In genomic region chr6:11920566-11920965, GRCh38 we compare ENCODE assay signal across 19 cellular contexts.
DNase-seq lines count a peak whose midpoint lies in the region; ATAC-seq and TF ChIP-seq lines count a peak whose summit lies in the region.
"Had no signal": no experiment of that assay in that cellular context is flagged by ENCODE, and none has a peak within 500 bp of the region (broad histone marks: within the 10 kb centered on the region; RNA-seq: fewer than 3 reads in every experiment).

No MANE protein-coding gene starts in this region.

- no peak overlapping the region for H3K4me2 ChIP-seq in osteoblast (ENCODE audit: insufficient read depth, low read length)

- H3K4me3 Mint-ChIP-seq in T-cell = no peak overlapping the region
- H3K4me3 Mint-ChIP-seq: activated T-helper 17 cell treated with anti-CD3 and anti-CD28 coated beads, Interleukin-2, amount 50 U/mL, for 72 hours; CD4-positive, alpha-beta memory T cell; naive B cell; stimulated activated memory B cell treated with anti-CD40 and anti-IgM and Interleukin-4, amounts not matched to agents 10 μg/mL and 1 μg/mL and 100 μg/mL, for 72 hours; T-helper 2 cell treated with Interferon-gamma antibody and Interleukin-4, amounts not matched to agents 5 μg/mL and 100 μg/mL, for 36 hours had no signal

- WGBS in esophagus squamous epithelium, 2 donors = 90 to 95% methylated on average over 3 of the region's 3 CpGs
- 95 to 96% (median 96%) methylated on average over 3 of the region's 3 CpGs for WGBS in psoas muscle, 3 donors

- no peaks in the 10 kb centered on the region for H3K27me3 Mint-ChIP-seq in T-cell
- H3K27me3 Mint-ChIP-seq: activated T-helper 17 cell treated with anti-CD3 and anti-CD28 coated beads, Interleukin-2, amount 50 U/mL, for 72 hours; stimulated activated memory B cell treated with anti-CD40 and anti-IgM and Interleukin-4, amounts not matched to agents 10 μg/mL and 1 μg/mL and 100 μg/mL, for 72 hours had no signal

- H3K9me3 Mint-ChIP-seq in T-cell = no peaks in the 10 kb centered on the region
- H3K9me3 Mint-ChIP-seq: activated T-helper 17 cell treated with anti-CD3 and anti-CD28 coated beads, Interleukin-2, amount 50 U/mL, for 72 hours; CD4-positive, alpha-beta memory T cell; naive B cell; stimulated activated memory B cell treated with anti-CD40 and anti-IgM and Interleukin-4, amounts not matched to agents 10 μg/mL and 1 μg/mL and 100 μg/mL, for 72 hours; T-helper 2 cell treated with Interferon-gamma antibody and Interleukin-4, amounts not matched to agents 5 μg/mL and 100 μg/mL, for 36 hours had no signal

- H3K9me3 ChIP-seq in AG04450 (ENCODE audit: control insufficient read depth, insufficient read depth, low read length) (no peaks in the 10 kb centered on the region), esophagus squamous epithelium (no peaks in the 10 kb centered on the region), osteoblast (ENCODE audit: low read depth, low read length) (no peaks in the 10 kb centered on the region), psoas muscle (no peaks in the 10 kb centered on the region)
- H3K9me3 ChIP-seq: adrenal gland had no signal

- H3K27me3 ChIP-seq in AG04450 (ENCODE audit: control insufficient read depth, insufficient read depth, low read length) = no peaks in the 10 kb centered on the region
- H3K27me3 ChIP-seq in esophagus squamous epithelium = no peaks in the 10 kb centered on the region
- no peaks in the 10 kb centered on the region for H3K27me3 ChIP-seq in osteoblast (ENCODE audit: insufficient read depth, low read length)
- H3K27me3 ChIP-seq in psoas muscle (ENCODE audit: insufficient read depth in 3 of 3, low read length in 2 of 3) = no peaks in the 10 kb centered on the region
- H3K27me3 ChIP-seq: adrenal gland had no signal

- ATAC-seq in T-cell (replicated peaks in 1 of 4) (no peak), psoas muscle (no peak)
- ATAC-seq: activated CD4-positive, CD25-positive, alpha-beta regulatory T cell treated with anti-CD3 and anti-CD28 coated beads, Interleukin-2, amount 50 U/mL, for 24 hours; activated T-helper 17 cell treated with anti-CD3 and anti-CD28 coated beads, Interleukin-2, amount 50 U/mL, for 72 hours; stimulated activated memory B cell treated with anti-CD40 and anti-IgM and Interleukin-4, amounts not matched to agents 10 μg/mL and 1 μg/mL and 100 μg/mL, for 72 hours had no signal

- H3K36me3 Mint-ChIP-seq in T-cell = no peaks in the 10 kb centered on the region
- H3K36me3 Mint-ChIP-seq: CD4-positive, alpha-beta memory T cell; naive B cell; stimulated activated memory B cell treated with anti-CD40 and anti-IgM and Interleukin-4, amounts not matched to agents 10 μg/mL and 1 μg/mL and 100 μg/mL, for 72 hours had no signal

- CTCF ChIA-PET in AG04450 (lab: Charles Lee) = interaction anchor here (0.7 to 1.8 kb wide), 2 partner anchors 11 to 370 kb away, joined by 3 to 4 read pairs; partner anchors contain the start of gene EDN1
- CTCF ChIA-PET in RWPE1 (lab: Yijun Ruan, JAX) = no interaction called here
- CTCF ChIA-PET in T-cell (lab: Charles Lee) = no interaction called here

- TF ChIP-seq CTCF in AG04450 (IDR thresholded peaks at IDR 0.05; ENCODE audit: low read depth, low read length) = no peak
- TF ChIP-seq CTCF in RWPE1 (conservative IDR thresholded peaks at IDR 0.05; ENCODE audit: low read depth) = no peak
- no peak for TF ChIP-seq CTCF in esophagus squamous epithelium (IDR thresholded peaks at IDR 0.05)
- no peak for TF ChIP-seq CTCF in osteoblast (IDR thresholded peaks at IDR 0.05; ENCODE audit: extremely low read depth, low read depth, low read length)
- TF ChIP-seq CTCF in psoas muscle (IDR thresholded peaks at IDR 0.05) = no peak

- no peaks in the 10 kb centered on the region for H4K20me1 ChIP-seq in osteoblast (ENCODE audit: insufficient read depth, low read length)

- no peaks in the 10 kb centered on the region for H3K79me2 ChIP-seq in osteoblast (ENCODE audit: insufficient read depth, low read length)

- H3K27ac Mint-ChIP-seq in T-cell = no peak overlapping the region
- H3K27ac Mint-ChIP-seq: activated T-helper 17 cell treated with anti-CD3 and anti-CD28 coated beads, Interleukin-2, amount 50 U/mL, for 72 hours; CD4-positive, alpha-beta memory T cell; stimulated activated memory B cell treated with anti-CD40 and anti-IgM and Interleukin-4, amounts not matched to agents 10 μg/mL and 1 μg/mL and 100 μg/mL, for 72 hours; T-helper 2 cell treated with Interferon-gamma antibody and Interleukin-4, amounts not matched to agents 5 μg/mL and 100 μg/mL, for 36 hours had no signal

- peak overlapping the region; percentile 59 for H3K27ac ChIP-seq in AG04450 (ENCODE audit: low read depth, low read length)
- H3K27ac ChIP-seq in RWPE1 = peak overlapping the region; percentile 78
- peak overlapping the region; percentile 33 to 65 (median 51) for H3K27ac ChIP-seq in esophagus squamous epithelium
- H3K27ac ChIP-seq in osteoblast (ENCODE audit: low read depth, low read length) = peak overlapping the region; percentile 82
- no peak overlapping the region for H3K27ac ChIP-seq in psoas muscle

- H2AFZ ChIP-seq in osteoblast (ENCODE audit: low read length) = no peak overlapping the region

- DNase-seq in AG04450 (ENCODE audit: low read depth, low spot score) (no peak), RWPE1 (ENCODE audit: low spot score) (no peak), esophagus squamous epithelium (lab: John Stamatoyannopoulos, UW) (no peak), osteoblast (ENCODE audit: insufficient read length, low spot score, missing footprints) (no peak), medulla oblongata (ENCODE audit: extremely low spot score) (no peak), T-cell (no peak), psoas muscle (no peak), NCI-H345 treated with DMSO at 0.1 percent for 48 hours (lab: John Stamatoyannopoulos, UW; ENCODE audit: unreplicated experiment) (no peak)
- DNase-seq: CD4-positive, alpha-beta memory T cell; cerebellar nuclear complex; naive B cell; NCI-H187 treated with DMSO at 0.1 percent for 48 hours; NCI-H345; NK-92 treated with Interleukin-12 subunit alpha and Interleukin-12 subunit beta, amount 100 ng/mL, for 24 hours had no signal

- H3K36me3 ChIP-seq in esophagus squamous epithelium (no peaks in the 10 kb centered on the region), osteoblast (ENCODE audit: insufficient read depth, low read length) (no peaks in the 10 kb centered on the region), psoas muscle (ENCODE audit: insufficient read depth in 1 of 2, low read depth in 1 of 2) (no peaks in the 10 kb centered on the region)
- H3K36me3 ChIP-seq: adrenal gland had no signal

- POLR2A ChIA-PET in AG04450 (lab: Yijun Ruan, JAX) = no interaction called here
- POLR2A ChIA-PET in RWPE1 (lab: Yijun Ruan, JAX; ENCODE audit: low non-redundant PET) = no interaction called here
- POLR2A ChIA-PET in T-cell (lab: Charles Lee) = no interaction called here

- no peaks in the 10 kb centered on the region for H3K4me1 Mint-ChIP-seq in T-cell
- H3K4me1 Mint-ChIP-seq: activated T-helper 17 cell treated with anti-CD3 and anti-CD28 coated beads, Interleukin-2, amount 50 U/mL, for 72 hours; CD4-positive, alpha-beta memory T cell; naive B cell; stimulated activated memory B cell treated with anti-CD40 and anti-IgM and Interleukin-4, amounts not matched to agents 10 μg/mL and 1 μg/mL and 100 μg/mL, for 72 hours had no signal

- intact Hi-C loops in esophagus squamous epithelium (cut with DNase I) = no loop called here
- intact Hi-C loops in psoas muscle (cut with DNase I) = no loop called here

- H3K4me3 ChIP-seq in AG04450 (ENCODE audit: low read depth, low read length) (no peak overlapping the region), esophagus squamous epithelium (no peak overlapping the region), osteoblast (ENCODE audit: insufficient read depth, low read length) (no peak overlapping the region), psoas muscle (no peak overlapping the region)
- H3K4me3 ChIP-seq: adrenal gland had no signal

- no peak for TF ChIP-seq POLR2A in esophagus squamous epithelium (IDR thresholded peaks at IDR 0.05)

- H3K4me1 ChIP-seq in esophagus squamous epithelium (peaks cover 0 to 34% (median 21%) of the 10 kb centered on the region in 3 donors), osteoblast (ENCODE audit: insufficient read depth, low read length) (peaks cover 31% of the 10 kb centered on the region), psoas muscle (no peaks in the 10 kb centered on the region)
